In the genomic region with DNA sequence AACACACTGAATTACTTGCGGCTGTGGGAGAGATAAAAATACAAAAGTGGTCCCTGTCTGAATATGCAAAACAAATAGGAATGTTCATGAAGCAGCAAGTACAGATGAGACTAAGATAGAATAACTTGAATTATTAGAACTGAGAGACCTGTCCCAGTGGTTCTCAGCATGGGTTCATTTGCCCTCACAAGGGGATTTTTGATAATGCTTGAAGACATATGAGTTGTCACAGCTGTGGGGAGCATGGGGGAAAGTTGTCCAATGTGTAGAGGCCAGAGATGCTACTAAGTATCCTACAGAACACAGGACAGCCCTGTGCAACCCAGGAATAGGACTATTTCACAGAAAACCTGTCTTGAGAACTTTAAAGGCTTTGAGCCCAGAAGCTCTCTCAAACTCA, we compare ENCODE assay signal across 26 cellular contexts.
"Had no signal": no experiment of that assay in that cellular context is flagged by ENCODE, and none has a peak within 500 bp of the region (broad histone marks: within the 10 kb centered on the region; RNA-seq: fewer than 3 reads in every experiment).

No MANE protein-coding gene starts in this region.

- DNase-seq: hippocampal formation; kidney; left colon; left lung; lower lobe of right lung; mammary epithelial cell; mesenchymal stem cell; naive thymus-derived CD8-positive, alpha-beta T cell; pancreas; posterior cingulate gyrus; retina; right cardiac atrium; sigmoid colon; small intestine; spleen; stimulated activated CD4-positive, alpha-beta T cell treated with anti-CD3 and anti-CD28 coated beads, Interleukin-4, amount 100 ng/mL, for 24 hours; stimulated activated naive CD4-positive, alpha-beta T cell; tibial artery; trophoblast cell; upper lobe of right lung had no signal

- H3K27ac Mint-ChIP-seq: naive thymus-derived CD8-positive, alpha-beta T cell; stimulated activated effector memory CD8-positive, alpha-beta T cell treated with anti-CD3 and anti-CD28 coated beads, Interleukin-12 subunit alpha, Interleukin-12 subunit beta, amount 100 ng/mL, for 72 hours; stimulated activated naive CD8-positive, alpha-beta T cell treated with anti-CD3 and anti-CD28 coated beads, Interleukin-15, Interleukin-2, amounts not matched to agents 100 ng/mL and 50 ng/mL, for 24 hours had no signal

- H3K4me3 Mint-ChIP-seq: naive thymus-derived CD8-positive, alpha-beta T cell; stimulated activated effector memory CD8-positive, alpha-beta T cell treated with anti-CD3 and anti-CD28 coated beads, Interleukin-12 subunit alpha, Interleukin-12 subunit beta, amount 100 ng/mL, for 72 hours; stimulated activated naive CD8-positive, alpha-beta T cell treated with anti-CD3 and anti-CD28 coated beads, Interleukin-15, Interleukin-2, amounts not matched to agents 100 ng/mL and 50 ng/mL, for 24 hours had no signal

- H3K36me3 ChIP-seq: left lung, lower lobe of right lung, pancreas, prostate gland, sigmoid colon, spleen, suprapubic skin, thoracic aorta, tibial artery, upper lobe of right lung had no signal

- H3K27me3 ChIP-seq: left lung, pancreas, sigmoid colon, spleen, suprapubic skin, tibial artery, upper lobe of right lung had no signal

- H3K4me1 ChIP-seq: lower lobe of right lung, pancreas, prostate gland, tibial artery, upper lobe of right lung had no signal

- FAIRE-seq: pancreas, urothelium cell line had no signal

- H3K9me3 ChIP-seq: left lung, lower lobe of right lung, pancreas, prostate gland, sigmoid colon, spleen, suprapubic skin, thoracic aorta, tibial artery, upper lobe of right lung had no signal

- H3K27me3 Mint-ChIP-seq: stimulated activated naive CD8-positive, alpha-beta T cell treated with anti-CD3 and anti-CD28 coated beads, Interleukin-15, Interleukin-2, amounts not matched to agents 100 ng/mL and 50 ng/mL, for 24 hours had no signal

- H3K4me3 ChIP-seq: left lung, lower lobe of right lung, pancreas, prostate gland, sigmoid colon, spleen, suprapubic skin, thoracic aorta, tibial artery, upper lobe of right lung had no signal

- H3K27ac ChIP-seq: left lung, lower lobe of right lung, pancreas, prostate gland, spleen, suprapubic skin, thoracic aorta, tibial artery, upper lobe of right lung had no signal

- H3K36me3 Mint-ChIP-seq: naive thymus-derived CD8-positive, alpha-beta T cell; stimulated activated effector memory CD8-positive, alpha-beta T cell treated with anti-CD3 and anti-CD28 coated beads, Interleukin-12 subunit alpha, Interleukin-12 subunit beta, amount 100 ng/mL, for 72 hours had no signal

- H3K9me3 Mint-ChIP-seq: naive thymus-derived CD8-positive, alpha-beta T cell; stimulated activated effector memory CD8-positive, alpha-beta T cell treated with anti-CD3 and anti-CD28 coated beads, Interleukin-12 subunit alpha, Interleukin-12 subunit beta, amount 100 ng/mL, for 72 hours; stimulated activated naive CD8-positive, alpha-beta T cell treated with anti-CD3 and anti-CD28 coated beads, Interleukin-15, Interleukin-2, amounts not matched to agents 100 ng/mL and 50 ng/mL, for 24 hours had no signal

- ATAC-seq: left colon; left lung; lower lobe of right lung; naive thymus-derived CD8-positive, alpha-beta T cell; pancreas; right cardiac atrium; stimulated activated effector memory CD8-positive, alpha-beta T cell treated with anti-CD3 and anti-CD28 coated beads, Interleukin-12 subunit alpha, Interleukin-12 subunit beta, amount 100 ng/mL, for 72 hours; upper lobe of right lung had no signal
